Comparison of ENCODE assay signal across 10 cellular contexts in the genomic region with DNA sequence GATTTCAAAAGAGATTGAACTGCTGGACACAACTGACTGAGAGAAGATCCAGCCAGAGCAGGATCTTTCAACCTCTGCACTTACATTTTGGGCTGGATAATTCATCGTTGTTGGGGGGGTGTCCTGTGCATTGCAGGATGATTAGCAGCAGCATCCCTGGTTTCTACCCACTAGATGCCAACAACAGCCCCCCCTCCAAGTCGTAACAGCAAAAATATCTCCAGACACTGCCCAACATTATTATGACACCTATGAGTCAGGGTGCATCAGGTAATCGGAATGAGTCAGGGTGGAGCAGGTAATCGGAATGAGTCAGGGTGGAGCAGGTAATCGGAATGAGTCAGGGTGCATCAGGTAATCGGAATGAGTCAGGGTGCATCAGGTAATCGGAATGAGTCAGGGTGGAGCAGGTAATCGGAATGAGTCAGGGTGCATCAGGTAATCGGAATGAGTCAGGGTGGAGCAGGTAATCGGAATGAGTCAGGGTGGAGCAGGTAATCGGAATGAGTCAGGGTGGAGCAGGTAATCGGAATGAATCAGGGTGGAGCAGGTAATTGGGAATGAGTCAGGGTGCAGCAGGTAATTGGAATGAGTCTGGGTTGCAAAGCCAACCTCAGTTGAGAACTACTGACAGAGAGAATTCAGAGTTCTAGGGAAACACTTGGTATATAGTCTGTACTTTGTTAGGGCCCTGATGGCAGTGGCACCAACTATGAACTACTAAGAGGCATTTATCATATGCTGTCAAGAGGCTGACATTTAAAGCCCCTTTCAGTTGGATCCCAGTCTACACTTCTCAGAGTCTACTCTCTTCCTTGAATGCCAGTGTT. TPM values are rescaled to one million over a fixed set of nuclear protein-coding genes. Genes with fewer than 3 reads are reported as not detected.
DNase-seq lines count a peak whose midpoint lies in the region; ATAC-seq, FAIRE-seq and TF ChIP-seq lines count a peak whose summit lies in the region.
"Not testable (repeated sequence)": the region's sequence is repeated elsewhere in the genome, so short reads cannot be mapped to it uniquely, and the experiment has no call there.
"Had no signal": no experiment of that assay in that cellular context is flagged by ENCODE, and none has a peak within 500 bp of the region (broad histone marks: within the 10 kb centered on the region; RNA-seq: fewer than 3 reads in every experiment).

No MANE protein-coding gene starts in this region.

- not testable (repeated sequence) for TF ChIP-seq CTCF in RWPE1 (conservative IDR thresholded peaks at IDR 0.05; ENCODE audit: low read depth); endothelial cell (IDR thresholded peaks at IDR 0.05; ENCODE audit: unreplicated experiment); keratinocyte (optimal IDR thresholded peaks at IDR 0.05 in 1 of 3, IDR thresholded peaks at IDR 0.05 in 1 of 3, conservative IDR thresholded peaks at IDR 0.05 in 1 of 3; ENCODE audit: extremely low read depth in 1 of 3, insufficient read depth in 2 of 3, low read length in 3 of 3)

- H3K4me3 Mint-ChIP-seq in activated T-helper 17 cell treated with anti-CD3 and anti-CD28 coated beads, Interleukin-2, amount 50 U/mL, for 72 hours; endothelial cell (ENCODE audit: unreplicated experiment): not testable (repeated sequence)

- not testable (repeated sequence) for H3K36me3 ChIP-seq in keratinocyte (ENCODE audit: control insufficient read depth in 2 of 2, extremely low read depth in 1 of 2, insufficient read depth in 2 of 2, low read length in 2 of 2)

- not testable (repeated sequence) for H4K20me1 ChIP-seq in keratinocyte (ENCODE audit: control insufficient read depth, extremely low read depth, insufficient read depth, low read length)

- CTCF ChIA-PET in RWPE1 (lab: Yijun Ruan, JAX): interaction anchor here (0.7 kb wide), 1 partner anchor 200 kb away, joined by 3 read pairs; no protein-coding TSS in a partner anchor

- DNase-seq in DMS53 (lab: John Stamatoyannopoulos, UW) (peak; percentile 4), HT-29 (ENCODE audit: low spot score) (peak; percentile 11), RWPE1 (ENCODE audit: low spot score) (peak; percentile 39)
- not testable (repeated sequence) for DNase-seq in endothelial cell (ENCODE audit: low spot score); keratinocyte (ENCODE audit: low read depth, low spot score)

- ATAC-seq in activated T-helper 17 cell treated with anti-CD3 and anti-CD28 coated beads, Interleukin-2, amount 50 U/mL, for 72 hours (replicated peaks): peak; percentile 45

- H3K4me2 ChIP-seq in keratinocyte (ENCODE audit: control insufficient read depth, extremely low read depth, insufficient read depth, low read depth, low read length): not testable (repeated sequence)

- H3K9me3 ChIP-seq in keratinocyte (ENCODE audit: control insufficient read depth, low read depth, low read length): peaks cover 13% of the 10 kb centered on the region

- not testable (repeated sequence) for H3K9me3 Mint-ChIP-seq in activated T-helper 17 cell treated with anti-CD3 and anti-CD28 coated beads, Interleukin-2, amount 50 U/mL, for 72 hours; endothelial cell (ENCODE audit: unreplicated experiment)

- H3K79me2 ChIP-seq in keratinocyte (ENCODE audit: control insufficient read depth, insufficient read depth, low read length): not testable (repeated sequence)

- H3K27me3 ChIP-seq in keratinocyte (ENCODE audit: control insufficient read depth, extremely low read depth, insufficient read depth, low read length): not testable (repeated sequence)

- not testable (repeated sequence) for H3K4me1 ChIP-seq in keratinocyte (ENCODE audit: control insufficient read depth, extremely low read depth, insufficient read depth, low read length)

- peak overlapping the region; percentile 52 for H3K27ac ChIP-seq in RWPE1
- peak overlapping the region; percentile 29 for H3K27ac ChIP-seq in keratinocyte (ENCODE audit: control insufficient read depth, insufficient read depth, low read length)

- H3K27me3 Mint-ChIP-seq in activated T-helper 17 cell treated with anti-CD3 and anti-CD28 coated beads, Interleukin-2, amount 50 U/mL, for 72 hours; endothelial cell (ENCODE audit: unreplicated experiment): not testable (repeated sequence)

- H3K36me3 Mint-ChIP-seq in activated T-helper 17 cell treated with anti-CD3 and anti-CD28 coated beads, Interleukin-2, amount 50 U/mL, for 72 hours (ENCODE audit: low read depth); endothelial cell (ENCODE audit: low read depth, unreplicated experiment): not testable (repeated sequence)

- POLR2A ChIA-PET in RWPE1 (lab: Yijun Ruan, JAX; ENCODE audit: low non-redundant PET): not testable (repeated sequence)

- FAIRE-seq in keratinocyte (lab: Jason Lieb, UNC): not testable (repeated sequence)

- not testable (repeated sequence) for H3K27ac Mint-ChIP-seq in activated T-helper 17 cell treated with anti-CD3 and anti-CD28 coated beads, Interleukin-2, amount 50 U/mL, for 72 hours
- peak overlapping the region; percentile 25 for H3K27ac Mint-ChIP-seq in endothelial cell (ENCODE audit: unreplicated experiment)

- not testable (repeated sequence) for H3K9me1 ChIP-seq in keratinocyte (ENCODE audit: control insufficient read depth, extremely low read depth, insufficient read depth, low read length)

- H2AFZ ChIP-seq in keratinocyte (ENCODE audit: control insufficient read depth, low read length): not testable (repeated sequence)

- dilution Hi-C loops in keratinocyte (cut with MboI; ENCODE audit: extremely low pct_ligation_motif_present, low sequenced_read_pairs): not testable (repeated sequence)

- not testable (repeated sequence) for H3K4me3 ChIP-seq in keratinocyte (ENCODE audit: control insufficient read depth in 2 of 3, extremely low read depth in 1 of 3, insufficient read depth in 2 of 3, low read depth in 1 of 3, low read length in 3 of 3)

- H3K4me1 Mint-ChIP-seq in activated T-helper 17 cell treated with anti-CD3 and anti-CD28 coated beads, Interleukin-2, amount 50 U/mL, for 72 hours; endothelial cell (ENCODE audit: unreplicated experiment): not testable (repeated sequence)

- not testable (repeated sequence) for H3K9ac ChIP-seq in keratinocyte (ENCODE audit: control insufficient read depth, extremely low read depth, insufficient read depth, low read length)

RNA-seq across cellular contexts. Expression of a gene that starts 33.5 kb away (rescaled TPM):
- not detected in 2 replicates for total RNA-seq in HT-29 (2014; rRNA removed; shearing (Covaris generic))
- total RNA-seq in activated T-helper 17 cell treated with anti-CD3 and anti-CD28 coated beads, Interleukin-2, amount 50 U/mL, for 72 hours: 1 to 10 TPM in 1 of 2 donors, under 1 TPM in 1; 0.45 to 1.9 TPM
- total RNA-seq in endothelial cell (ENCODE audit: unreplicated experiment): 1.3 TPM
- 0.05 to 0.23 TPM (median 0.08 TPM) in 3 replicates for polyA plus RNA-seq in keratinocyte
- 1.3 TPM for polyA plus RNA-seq in keratinocyte (2011; ENCODE audit: low read depth)
- polyA plus RNA-seq in keratinocyte (2011; cell fraction: cytosol; rRNA removed): 0.13 and 0.16 TPM in 2 replicates
- polyA plus RNA-seq in keratinocyte (2011; cell fraction: nucleus; rRNA removed): 0.46 and 0.57 TPM in 2 replicates
- 0.03 and 0.58 TPM in 2 replicates for polyA plus RNA-seq in keratinocyte (2012; ENCODE audit: low replicate concordance)
- polyA minus RNA-seq in keratinocyte: 0.53 TPM in 1 of 3 replicates, not detected in the others
- polyA minus RNA-seq in keratinocyte (2011; cell fraction: cytosol; rRNA and poly(A)+ RNA removed): not detected
- 0.21 and 0.39 TPM in 2 replicates for polyA minus RNA-seq in keratinocyte (2011; cell fraction: nucleus; rRNA and poly(A)+ RNA removed)
- total RNA-seq: A673; CD4-positive, alpha-beta memory T cell; G401 had no signal
- polyA plus RNA-seq: CD14-positive monocyte; CD4-positive, alpha-beta memory T cell had no signal
